Comparison of ENCODE assay signal across 19 cellular contexts in the genomic region with DNA sequence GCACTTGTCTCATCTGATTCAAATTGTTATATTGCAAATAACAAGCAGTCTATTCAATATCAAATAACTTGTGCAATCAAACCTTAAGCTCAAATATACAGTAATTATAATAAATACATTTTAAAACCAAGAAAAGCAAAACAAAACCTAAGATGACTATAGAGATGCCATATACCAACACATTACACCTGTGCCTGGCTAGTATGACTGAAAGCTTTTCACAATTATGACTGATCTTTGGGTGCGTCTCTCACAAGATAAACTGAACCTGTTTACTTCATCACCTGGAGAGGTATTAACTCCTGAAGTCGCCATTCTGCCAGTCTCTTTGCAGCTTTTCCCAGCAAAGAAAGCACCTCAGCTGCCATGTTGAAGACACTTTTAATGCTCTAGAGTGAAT. TPM values are rescaled to one million over a fixed set of nuclear protein-coding genes. Genes with fewer than 3 reads are reported as not detected.
DNase-seq lines count a peak whose midpoint lies in the region; ATAC-seq and TF ChIP-seq lines count a peak whose summit lies in the region.
"Had no signal": no experiment of that assay in that cellular context is flagged by ENCODE, and none has a peak within 500 bp of the region (broad histone marks: within the 10 kb centered on the region; RNA-seq: fewer than 3 reads in every experiment).

No MANE protein-coding gene starts in this region.

- POLR2A ChIA-PET in PC-3 (lab: Charles Lee; ENCODE audit: unreplicated experiment): no interaction called here

- H3K4me1 Mint-ChIP-seq in activated T-cell treated with anti-CD3 and anti-CD28 coated beads, Interleukin-2, amount 50 U/mL, for 72 hours (ENCODE audit: low read depth): peaks cover 26% of the 10 kb centered on the region

- H3K27me3 ChIP-seq in PC-3 (ENCODE audit: low read length): no peaks in the 10 kb centered on the region
- peaks cover 4% of the 10 kb centered on the region for H3K27me3 ChIP-seq in adipocyte (replicated peaks; ENCODE audit: control insufficient read depth, insufficient read depth, low read length)
- no peaks in the 10 kb centered on the region for H3K27me3 ChIP-seq in fibroblast of lung (ENCODE audit: control insufficient read depth, insufficient read depth, low read length)
- peaks cover 0 to 36% of the 10 kb centered on the region in 2 donors for H3K27me3 ChIP-seq in breast epithelium

- H3K4me3 ChIP-seq in PC-3 (ENCODE audit: low read length) (no peak overlapping the region), adipocyte (ENCODE audit: low read length) (peak overlapping the region; percentile 45), fibroblast of lung (replicated peaks in 1 of 4; ENCODE audit: control extremely low read depth in 1 of 4, insufficient read depth in 1 of 4, low read depth in 3 of 4, low read length in 4 of 4) (no peak overlapping the region), breast epithelium (no peak overlapping the region)
- H3K4me3 ChIP-seq: A549 had no signal

- no peaks in the 10 kb centered on the region for H3K36me3 ChIP-seq in PC-3 (ENCODE audit: low read depth, low read length)
- H3K36me3 ChIP-seq in adipocyte (ENCODE audit: control insufficient read depth, insufficient read depth, low read length, severe bottlenecking): peaks cover 2% of the 10 kb centered on the region
- H3K36me3 ChIP-seq in fibroblast of lung (ENCODE audit: control insufficient read depth, insufficient read depth, low read length): no peaks in the 10 kb centered on the region
- no peaks in the 10 kb centered on the region for H3K36me3 ChIP-seq in breast epithelium

- intact Hi-C loops in PC-3 (cut with micrococcal nuclease): no loop called here
- intact Hi-C loops in breast epithelium (cut with DNase I; ENCODE audit: low total_unique reads): no loop called here

- H4K20me1 ChIP-seq in PC-3 (ENCODE audit: low read length): no peaks in the 10 kb centered on the region
- peaks cover 2% of the 10 kb centered on the region for H4K20me1 ChIP-seq in fibroblast of lung (ENCODE audit: control insufficient read depth, extremely low read depth, insufficient read depth, low read length)

- no peak for TF ChIP-seq CTCF in PC-3 (conservative IDR thresholded peaks at IDR 0.05; ENCODE audit: low read depth, low read length)
- no peak for TF ChIP-seq CTCF in fibroblast of lung (conservative IDR thresholded peaks at IDR 0.05 in 1 of 2, IDR thresholded peaks at IDR 0.05 in 1 of 2; ENCODE audit: low read depth in 1 of 2, low read length in 2 of 2)
- TF ChIP-seq CTCF in breast epithelium (IDR thresholded peaks at IDR 0.05): no peak

- H3K9me3 Mint-ChIP-seq in activated T-cell treated with anti-CD3 and anti-CD28 coated beads, Interleukin-2, amount 50 U/mL, for 72 hours: no peaks in the 10 kb centered on the region
- H3K9me3 Mint-ChIP-seq: CD4-positive, alpha-beta memory T cell had no signal

- peak overlapping the region; percentile 10; the same call in 1 of the 2 replicates for H3K4me2 ChIP-seq in PC-3 (ENCODE audit: low read length)
- peak overlapping the region; percentile 8 for H3K4me2 ChIP-seq in fibroblast of lung (ENCODE audit: extremely low read depth, insufficient read depth, low read length)
- H3K4me2 ChIP-seq: A549 had no signal

- BruUV-seq in PC-3 (replicated peaks; lab: Mats Ljungman, UMichigan): no TSS peak

- no peak for DNase-seq in activated T-cell treated with anti-CD3 and anti-CD28 coated beads, Interleukin-2, amount 50 U/mL, for 72 hours
- no peak for DNase-seq in activated T-cell treated with anti-CD3 and anti-CD28 coated beads, Interleukin-2, amount 50 U/mL, for 1 hour
- no peak for DNase-seq in PC-3
- DNase-seq in adipocyte (ENCODE audit: low read depth): no peak
- DNase-seq in fibroblast of lung (ENCODE audit: low read depth in 2 of 2): no peak
- DNase-seq in NCI-H187 (lab: John Stamatoyannopoulos, UW): no peak
- no peak for DNase-seq in breast epithelium (ENCODE audit: low spot score in 2 of 2)
- DNase-seq: 8988T; C1 segment of cervical spinal cord; Calu3; CD4-positive, alpha-beta memory T cell; COR-L47; DMS53; DND-41; GOT3; H7; HCEC 1CT had no signal

- no peak overlapping the region for H3K9ac ChIP-seq in PC-3 (ENCODE audit: low read length)
- no peak overlapping the region for H3K9ac ChIP-seq in adipocyte (ENCODE audit: low read length)
- no peak overlapping the region for H3K9ac ChIP-seq in fibroblast of lung (ENCODE audit: insufficient read depth, low read length)

- peak; percentile 47 to 53 for ATAC-seq in activated T-cell treated with anti-CD3 and anti-CD28 coated beads, Interleukin-2, amount 50 U/mL, for 72 hours (replicated peaks in 1 of 2)
- ATAC-seq in PC-3 (no peak), HG02588 (IDR thresholded peaks at IDR 0.05; ENCODE audit: unreplicated experiment) (no peak)
- ATAC-seq: A549 had no signal

- no peaks in the 10 kb centered on the region for H3K27me3 Mint-ChIP-seq in activated T-cell treated with anti-CD3 and anti-CD28 coated beads, Interleukin-2, amount 50 U/mL, for 72 hours (ENCODE audit: low read depth)
- H3K27me3 Mint-ChIP-seq: CD4-positive, alpha-beta memory T cell had no signal

- H3K4me3 Mint-ChIP-seq in activated T-cell treated with anti-CD3 and anti-CD28 coated beads, Interleukin-2, amount 50 U/mL, for 72 hours: no peak overlapping the region
- H3K4me3 Mint-ChIP-seq: CD4-positive, alpha-beta memory T cell had no signal

- H3F3A ChIP-seq in PC-3 (ENCODE audit: low read length, unreplicated experiment): no peaks in the 10 kb centered on the region

- CTCF ChIA-PET in PC-3 (lab: Charles Lee): no interaction called here

- no peak for TF ChIP-seq POLR2A in breast epithelium (IDR thresholded peaks at IDR 0.05)

- H3K4me1 ChIP-seq in PC-3 (ENCODE audit: insufficient read depth, low read length) (no peaks in the 10 kb centered on the region), adipocyte (ENCODE audit: control insufficient read depth, insufficient read depth, low read length) (peaks cover 30% of the 10 kb centered on the region), fibroblast of lung (ENCODE audit: control insufficient read depth, extremely low read depth, insufficient read depth, low read length) (no peaks in the 10 kb centered on the region), breast epithelium (no peaks in the 10 kb centered on the region)
- H3K4me1 ChIP-seq: A549 had no signal

- peaks cover 0 to 3% of the 10 kb centered on the region in 2 donors for H3K36me3 Mint-ChIP-seq in activated T-cell treated with anti-CD3 and anti-CD28 coated beads, Interleukin-2, amount 50 U/mL, for 72 hours (ENCODE audit: insufficient read depth in 2 of 2)

- no peaks in the 10 kb centered on the region for H3K79me2 ChIP-seq in PC-3 (ENCODE audit: low read length)
- peaks cover 61% of the 10 kb centered on the region for H3K79me2 ChIP-seq in fibroblast of lung (ENCODE audit: control insufficient read depth, insufficient read depth, low read length)

- H3K9me3 ChIP-seq in PC-3 (ENCODE audit: low read length) (no peaks in the 10 kb centered on the region), adipocyte (ENCODE audit: control insufficient read depth, low read length) (no peaks in the 10 kb centered on the region), fibroblast of lung (ENCODE audit: control insufficient read depth, insufficient read depth, low read depth, low read length) (no peaks in the 10 kb centered on the region), breast epithelium (no peaks in the 10 kb centered on the region)
- H3K9me3 ChIP-seq: A549 had no signal

- no peaks in the 10 kb centered on the region for H3K9me2 ChIP-seq in PC-3 (replicated peaks; ENCODE audit: low read length)

- no peak overlapping the region for H2AFZ ChIP-seq in PC-3 (ENCODE audit: low read length)
- no peak overlapping the region for H2AFZ ChIP-seq in fibroblast of lung (ENCODE audit: low read length)

- H3K27ac ChIP-seq in PC-3 (ENCODE audit: low read length): no peak overlapping the region
- H3K27ac ChIP-seq in fibroblast of lung (ENCODE audit: insufficient read depth, low read length): no peak overlapping the region
- no peak overlapping the region for H3K27ac ChIP-seq in breast epithelium
- H3K27ac ChIP-seq: A549 had no signal

- no peak overlapping the region for H3K27ac Mint-ChIP-seq in activated T-cell treated with anti-CD3 and anti-CD28 coated beads, Interleukin-2, amount 50 U/mL, for 72 hours
- H3K27ac Mint-ChIP-seq: CD4-positive, alpha-beta memory T cell had no signal

RNA-seq across cellular contexts. Expression of gene ACSL4, which starts 41.3 kb away (rescaled TPM):
- total RNA-seq in activated T-cell treated with anti-CD3 and anti-CD28 coated beads, Interleukin-2, amount 50 U/mL, for 72 hours: 10 to 100 TPM; 44.3 to 48.1 TPM
- 41.7 and 53.1 TPM in 2 replicates for total RNA-seq in PC-3 (2014; rRNA removed)
- total RNA-seq in fibroblast of lung: 358 and 678 TPM in 2 replicates
- polyA plus RNA-seq in fibroblast of lung: 103 and 209 TPM in 2 replicates
- 75.5 and 153 TPM in 2 replicates for polyA plus RNA-seq in fibroblast of lung (2012)
- polyA minus RNA-seq in fibroblast of lung (ENCODE audit: low replicate concordance): 63.0 and 123 TPM in 2 replicates
- 100 to 1,000 TPM in 1 of 3 donors, 10 to 100 TPM in 2; 77.3 to 101 (median 78.9) TPM for total RNA-seq in breast epithelium

Comparison
In these comparisons a context has a peak if more than half of its experiments do, and no peak if none do; other contexts are left out.
1. ATAC-seq: peak in activated T-cell treated with anti-CD3 and anti-CD28 coated beads, Interleukin-2, amount 50 U/mL, for 72 hours (2 of 2); none in PC-3 (single experiment) and HG02588 (single experiment).